Comparison of ENCODE assay signal across 1 cellular context in genomic region chr20:46757754-46758678, GRCh38.
TF ChIP-seq lines count a peak whose summit lies in the region.

No MANE protein-coding gene starts in this region.

TF ChIP-seq in K562, 482 proteins besides CTCF, POLR2A, EP300 and RAD21 (continued from another document):
- TF ChIP-seq ZNF384 (IDR thresholded peaks at IDR 0.05; ENCODE audit: low read depth, low read length) (peak; percentile 81), KLF13 (tag; IDR thresholded peaks at IDR 0.05; ENCODE audit: borderline replicate concordance, low read depth) (no peak), VEZF1 (CRISPR knock-in tag; IDR thresholded peaks at IDR 0.05) (peak; percentile 68), ZNF584 (CRISPR knock-in tag; IDR thresholded peaks at IDR 0.05; ENCODE audit: low read depth) (no peak), SIX5 (IDR thresholded peaks at IDR 0.05; ENCODE audit: borderline replicate concordance in 1 of 2, insufficient read depth in 1 of 2, low read depth in 1 of 2, low read length in 2 of 2) (no peak), CBX1 (IDR thresholded peaks at IDR 0.05; ENCODE audit: low read depth) (0 out of 2 replicates have a peak, but pooled peaks have one; percentile 21), ZNF699 (CRISPR knock-in tag; IDR thresholded peaks at IDR 0.05; ENCODE audit: insufficient replicate concordance) (no peak), BHLHE40 (IDR thresholded peaks at IDR 0.05; ENCODE audit: low read length) (peak; percentile 6; the same call in 1 of the 2 replicates), ZNF395 (CRISPR knock-in tag; IDR thresholded peaks at IDR 0.05) (no peak), ESRRA (IDR thresholded peaks at IDR 0.05; ENCODE audit: borderline replicate concordance, low read depth) (no peak), NKRF (IDR thresholded peaks at IDR 0.05; ENCODE audit: borderline replicate concordance) (no peak), GABPA (tag; conservative IDR thresholded peaks at IDR 0.05; ENCODE audit: low read depth) (peak; percentile 70), TBP (optimal IDR thresholded peaks at IDR 0.05; ENCODE audit: low read depth, low read length) (no peak), ZNF740 (CRISPR knock-in tag; IDR thresholded peaks at IDR 0.05) (peak; percentile 95), ZNF740 (tag; IDR thresholded peaks at IDR 0.05) (peak in 1 of 2 experiments; percentile 89; a peak in 2 of 4 replicates), ZKSCAN3 (CRISPR knock-in tag; IDR thresholded peaks at IDR 0.05) (no peak), SMC3 (conservative IDR thresholded peaks at IDR 0.05; ENCODE audit: insufficient read depth, low read depth, low read length) (peak; percentile 77), CLOCK (CRISPR knock-in tag; IDR thresholded peaks at IDR 0.05; ENCODE audit: borderline replicate concordance) (no peak), NONO (IDR thresholded peaks at IDR 0.05; ENCODE audit: low read depth in 2 of 2, low read length in 1 of 2) (no peak), ETV1 (tag; conservative IDR thresholded peaks at IDR 0.05; ENCODE audit: low read depth) (peak; percentile 88), SMARCA5 (IDR thresholded peaks at IDR 0.05) (peak; percentile 62; the same call in 1 of the 2 replicates), SMAD2 (IDR thresholded peaks at IDR 0.05; ENCODE audit: low read depth, low read length) (no peak), ELF2 (CRISPR knock-in tag; IDR thresholded peaks at IDR 0.05) (0 out of 2 replicates have a peak, but pooled peaks have one; percentile 26), NFYB (IDR thresholded peaks at IDR 0.05; ENCODE audit: extremely low read depth, insufficient read length) (no peak)
